ENCODE assay signal across 9 cellular contexts in the genomic region with DNA sequence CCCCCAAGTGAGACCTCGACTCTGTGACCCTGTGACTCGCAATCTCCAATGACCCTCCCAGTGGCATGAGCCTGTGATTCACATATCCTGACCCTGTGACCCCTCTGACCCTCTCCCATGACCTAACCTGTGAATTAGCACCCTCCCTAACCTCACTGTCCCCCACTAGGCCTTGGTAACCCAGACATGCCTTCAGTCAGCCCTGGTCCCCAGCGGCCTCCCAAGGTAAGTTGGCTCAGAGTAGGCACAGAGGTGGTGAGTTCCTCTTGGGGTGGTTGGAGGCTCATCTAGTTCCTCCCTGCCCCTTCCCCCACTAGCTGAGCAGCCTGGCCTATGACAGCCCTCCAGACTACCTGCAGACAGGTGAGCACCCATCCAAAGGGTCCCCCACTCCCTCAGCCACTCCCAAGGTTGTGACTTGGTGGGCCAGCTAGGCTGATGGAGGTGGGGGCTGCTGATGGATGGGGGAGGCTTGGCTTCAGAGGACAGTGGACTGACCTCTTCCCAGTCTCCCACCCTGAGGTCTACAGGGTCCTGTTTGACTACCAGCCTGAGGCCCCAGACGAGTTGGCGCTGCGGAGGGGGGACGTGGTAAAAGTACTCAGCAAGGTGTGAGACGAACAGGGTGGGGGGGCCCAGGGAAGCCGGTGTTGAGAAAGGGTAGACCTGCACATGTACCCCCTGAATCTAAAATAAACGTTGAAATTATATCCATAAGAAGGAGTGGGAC. TPM values are rescaled to one million over a fixed set of nuclear protein-coding genes. Genes with fewer than 3 reads are reported as not detected.
DNase-seq lines count a peak whose midpoint lies in the region; ATAC-seq, FAIRE-seq and TF ChIP-seq lines count a peak whose summit lies in the region.
"Had no signal": no experiment of that assay in that cellular context is flagged by ENCODE, and none has a peak within 500 bp of the region (broad histone marks: within the 10 kb centered on the region; RNA-seq: fewer than 3 reads in every experiment).

No MANE protein-coding gene starts in this region.

- peak overlapping the region; percentile 77 for H3K4me2 ChIP-seq in SK-N-SH

- H3K4me1 ChIP-seq in SK-N-SH (ENCODE audit: control insufficient read depth in 1 of 2, insufficient read depth in 2 of 2, low read depth in 1 of 2, low read length in 1 of 2) = peaks cover 0 to 12% of the 10 kb centered on the region in 2 experiments; a peak in 2 of 4 replicates
- H3K4me1 ChIP-seq in right cardiac atrium (ENCODE audit: control insufficient read depth, insufficient read depth, low read length) = peaks cover 4% of the 10 kb centered on the region
- H3K4me1 ChIP-seq in spleen = peaks cover 16 to 47% (median 29%) of the 10 kb centered on the region in 6 donors

- peak overlapping the region; percentile 39 for H3K9ac ChIP-seq in SK-N-SH

- CTCF ChIA-PET in SK-N-SH (lab: Yijun Ruan, JAX) = interaction anchor here (0.6 to 3.1 kb wide), 10 partner anchors 8 to 158 kb away, joined by 3 to 11 read pairs (median 4); partner anchors contain the start of genes EVA1B and TRAPPC3
- CTCF ChIA-PET in activated B cell treated with CpG ODN at 0.5 μM for 24 hours (lab: Charles Lee) = interaction anchor here (1.3 kb wide), 1 partner anchor 13 kb away, joined by 3 read pairs; no protein-coding TSS in a partner anchor

- H3K27me3 ChIP-seq in SK-N-SH (ENCODE audit: insufficient read depth) (no peaks in the 10 kb centered on the region), right cardiac atrium (ENCODE audit: control insufficient read depth, insufficient read depth) (no peaks in the 10 kb centered on the region), spleen (replicated peaks in 1 of 7) (no peaks in the 10 kb centered on the region)

- H3K36me3 Mint-ChIP-seq in activated B cell treated with CpG ODN at 0.5 μM for 24 hours (ENCODE audit: low read depth) = peaks cover 27% of the 10 kb centered on the region

- H3K27ac ChIP-seq in SK-N-SH (ENCODE audit: low read depth in 2 of 2, low read length in 1 of 2) (no peak overlapping the region; a peak in 1 of 4 replicates), right cardiac atrium (ENCODE audit: low read length) (no peak overlapping the region), spleen (peak overlapping the region in 1 of 8 donors; percentile 87)

- no peaks in the 10 kb centered on the region for H3K27me3 Mint-ChIP-seq in activated B cell treated with CpG ODN at 0.5 μM for 24 hours

- no peak overlapping the region for H2AFZ ChIP-seq in SK-N-SH (ENCODE audit: low read depth)

- H3F3A ChIP-seq in SK-N-SH (replicated peaks; ENCODE audit: insufficient read depth) = peaks cover 28% of the 10 kb centered on the region

- H3K9me3 Mint-ChIP-seq in activated B cell treated with CpG ODN at 0.5 μM for 24 hours = no peaks in the 10 kb centered on the region

- no peak for TF ChIP-seq CTCF in SK-N-SH (IDR thresholded peaks at IDR 0.05)
- no peak for TF ChIP-seq CTCF in activated B cell treated with CpG ODN at 0.5 μM for 24 hours (IDR thresholded peaks at IDR 0.05)
- TF ChIP-seq CTCF in spleen (IDR thresholded peaks at IDR 0.05 in 8 of 11, conservative IDR thresholded peaks at IDR 0.05 in 3 of 11) = no peak

- 99% methylated on average over 7 of the region's 10 CpGs for WGBS in SK-N-SH (ENCODE audit: low lambda C conversion rate)
- WGBS in right cardiac atrium = 81% methylated on average over 10 of the region's 10 CpGs
- WGBS in spleen, 5 donors = 81 to 93% (median 87%) methylated on average over 8 to 10 of the region's 10 CpGs

- no peak for TF ChIP-seq RAD21 in SK-N-SH (IDR thresholded peaks at IDR 0.05; ENCODE audit: low read length)

- intact Hi-C loops in activated B cell treated with CpG ODN at 0.5 μM for 24 hours (cut with micrococcal nuclease) (loop anchor here (1.0 to 10.0 kb wide), 6 partner anchors 13 to 1039 kb away; partner anchors contain the start of genes AGO1 and ZMYM4), right cardiac atrium (cut with DNase I) (no loop called here), spleen (cut with DNase I; ENCODE audit: low total_unique reads) (no loop called here)

- H3K36me3 ChIP-seq in SK-N-SH (replicated peaks in 1 of 2; ENCODE audit: control insufficient read depth in 1 of 2, insufficient read depth in 2 of 2, low read length in 1 of 2) (peaks cover 20 to 63% of the 10 kb centered on the region in 2 experiments), spleen (peaks cover 0 to 26% (median 15%) of the 10 kb centered on the region in 6 donors)

- no peak for ATAC-seq in SK-N-SH treated with all-trans-retinoic acid at 6 μM for 48 hours
- no peak for ATAC-seq in activated B cell treated with CpG ODN at 0.5 μM for 24 hours (ENCODE audit: low read depth)
- ATAC-seq in right cardiac atrium = no peak

- H4K20me1 ChIP-seq in SK-N-SH (ENCODE audit: insufficient read depth) = no peaks in the 10 kb centered on the region

- peaks cover 40% of the 10 kb centered on the region for H3K4me1 Mint-ChIP-seq in activated B cell treated with CpG ODN at 0.5 μM for 24 hours

- H3K9me2 ChIP-seq in SK-N-SH = no peaks in the 10 kb centered on the region

- DNase-seq in SK-N-SH (no peak), activated B cell treated with CpG ODN at 0.5 μM for 24 hours (no peak), right cardiac atrium (peak in 2 of 3 donors; percentile 60 to 65), spleen (no peak), NCI-H82 (lab: John Stamatoyannopoulos, UW) (no peak), RCC 7860 (ENCODE audit: low spot score) (no peak)
- DNase-seq in stimulated activated CD4-positive, alpha-beta T cell treated with anti-CD3 and anti-CD28 coated beads, Interleukin-12 subunit alpha, Interleukin-12 subunit beta, amount 100 ng/mL, for 4 hours = no peak

- peak overlapping the region; percentile 97 for H3K4me3 Mint-ChIP-seq in activated B cell treated with CpG ODN at 0.5 μM for 24 hours

- H3K79me2 ChIP-seq in SK-N-SH (ENCODE audit: insufficient read depth) = peaks cover 8% of the 10 kb centered on the region; the same call in 1 of the 2 replicates

- no peak for TF ChIP-seq EP300 in SK-N-SH (IDR thresholded peaks at IDR 0.05; ENCODE audit: borderline replicate concordance in 1 of 2, low read depth in 1 of 2, low read length in 1 of 2)

- H3K9me3 ChIP-seq in SK-N-SH (no peaks in the 10 kb centered on the region), right cardiac atrium (ENCODE audit: control insufficient read depth, low read length) (no peaks in the 10 kb centered on the region), spleen (no peaks in the 10 kb centered on the region)

- TF ChIP-seq POLR2A in spleen (IDR thresholded peaks at IDR 0.05) = no peak

- FAIRE-seq in RCC 7860 (lab: Jason Lieb, UNC) = no peak
- FAIRE-seq: A204.1 had no signal

- POLR2A ChIA-PET in SK-N-SH (lab: Yijun Ruan, JAX) (interaction anchor here (0.7 to 2.0 kb wide), 5 partner anchors 11 to 158 kb away, joined by 3 to 6 read pairs (median 5); partner anchors contain the start of genes LSM10 and TRAPPC3), activated B cell treated with CpG ODN at 0.5 μM for 24 hours (lab: Charles Lee) (interaction anchor here (0.6 to 1.9 kb wide), 11 partner anchors 11 to 263 kb away, joined by 3 to 10 read pairs (median 4); partner anchors contain the start of genes EVA1B, OSCP1, THRAP3 and TRAPPC3)

- H3K27ac Mint-ChIP-seq in activated B cell treated with CpG ODN at 0.5 μM for 24 hours = no peak overlapping the region

- peak overlapping the region; percentile 46 to 60; a peak in 3 of 4 replicates for H3K4me3 ChIP-seq in SK-N-SH (ENCODE audit: low read depth in 2 of 2, low read length in 1 of 2)
- no peak overlapping the region for H3K4me3 ChIP-seq in right cardiac atrium (ENCODE audit: low read length)
- peak overlapping the region in 6 of 8 donors; percentile 76 to 92 (median 83) for H3K4me3 ChIP-seq in spleen

TF ChIP-seq in SK-N-SH, 30 proteins besides CTCF, POLR2A, EP300 and RAD21:
- TF ChIP-seq GABPA (IDR thresholded peaks at IDR 0.05; ENCODE audit: low read depth) = no peak
- TF ChIP-seq NFIC (IDR thresholded peaks at IDR 0.05; ENCODE audit: borderline replicate concordance) = no peak
- no peak for TF ChIP-seq MEF2A (IDR thresholded peaks at IDR 0.05; ENCODE audit: borderline replicate concordance, low read depth)
- TF ChIP-seq RCOR1 (IDR thresholded peaks at IDR 0.05; ENCODE audit: low read length) = no peak
- TF ChIP-seq TCF12 (IDR thresholded peaks at IDR 0.05) = no peak

TF ChIP-seq in SK-N-SH treated with all-trans-retinoic acid at 6 μM for 48 hours, 23 proteins besides CTCF, POLR2A, EP300 and RAD21 (continues in another document):
- TF ChIP-seq CSRNP3 (CRISPR knock-in tag; IDR thresholded peaks at IDR 0.05) = no peak
- no peak for TF ChIP-seq ISL1 (CRISPR knock-in tag; IDR thresholded peaks at IDR 0.05)

RNA-seq across cellular contexts. Expression of gene SH3D21, which starts 1.6 kb away (rescaled TPM):
- polyA plus RNA-seq in SK-N-SH (2012; rRNA removed) = 1.6 and 1.8 TPM in 2 replicates
- 0.18 and 0.41 TPM in 2 replicates for polyA plus RNA-seq in SK-N-SH (2012; cell fraction: cytosol; rRNA removed)
- 11.4 and 16.6 TPM in 2 replicates for polyA plus RNA-seq in SK-N-SH (2012; cell fraction: nucleus; rRNA removed)
- 9.9 and 11.5 TPM in 2 replicates for total RNA-seq in activated B cell treated with CpG ODN at 0.5 μM for 24 hours
- total RNA-seq in right cardiac atrium = 1 to 10 TPM; 2.5 to 4.7 (median 4.2) TPM
- 3.5 TPM for polyA plus RNA-seq in right cardiac atrium
- total RNA-seq in spleen = 1 to 10 TPM; 1.7 to 9.4 (median 7.2) TPM
- 1 to 10 TPM; 1.7 to 5.1 (median 1.9) TPM for polyA plus RNA-seq in spleen

RNA-seq across cellular contexts. Expression of gene EVA1B, which starts 15.7 kb away (rescaled TPM):
- 34.1 and 38.9 TPM in 2 replicates for polyA plus RNA-seq in SK-N-SH (2012; rRNA removed)
- polyA plus RNA-seq in SK-N-SH (2012; cell fraction: cytosol; rRNA removed) = 18.8 and 34.7 TPM in 2 replicates
- polyA plus RNA-seq in SK-N-SH (2012; cell fraction: nucleus; rRNA removed) = 15.4 and 32.2 TPM in 2 replicates
- 1.2 and 1.3 TPM in 2 replicates for total RNA-seq in activated B cell treated with CpG ODN at 0.5 μM for 24 hours
- 10 to 100 TPM; 11.5 to 14.0 (median 13.1) TPM for total RNA-seq in right cardiac atrium
- 17.4 TPM for polyA plus RNA-seq in right cardiac atrium
- 10 to 100 TPM; 31.1 to 77.4 (median 43.7) TPM for total RNA-seq in spleen
- polyA plus RNA-seq in spleen = 10 to 100 TPM; 17.2 to 45.1 (median 37.4) TPM

Comparison
In these comparisons a context has a peak if more than half of its experiments do, and no peak if none do; other contexts are left out.
1. DNase-seq: peak in right cardiac atrium (2 of 3); none in SK-N-SH (single experiment), activated B cell treated with CpG ODN at 0.5 μM for 24 hours (single experiment), spleen (single experiment), NCI-H82 (single experiment), stimulated activated CD4-positive, alpha-beta T cell treated with anti-CD3 and anti-CD28 coated beads, Interleukin-12 subunit alpha, Interleukin-12 subunit beta, amount 100 ng/mL, for 4 hours (single experiment) and RCC 7860 (single experiment).